In genomic region chr3:182862159-182862860, GRCh38 we compare ENCODE assay signal across 16 cellular contexts.
DNase-seq lines count a peak whose midpoint lies in the region; ATAC-seq lines count a peak whose summit lies in the region.
"Had no signal": no experiment of that assay in that cellular context is flagged by ENCODE, and none has a peak within 500 bp of the region (broad histone marks: within the 10 kb centered on the region; RNA-seq: fewer than 3 reads in every experiment).

No MANE protein-coding gene starts in this region.

- peaks cover 2% of the 10 kb centered on the region for H3K9me3 Mint-ChIP-seq in activated CD8-positive, alpha-beta memory T cell treated with anti-CD3 and anti-CD28 coated beads, Interleukin-2, amount 10 ng/mL, durations not matched to agents 7 days and 5 days (ENCODE audit: low read depth)
- H3K9me3 Mint-ChIP-seq in activated T-helper 1 cell treated with anti-CD3 and anti-CD28 coated beads, Interleukin-12 subunit alpha, Interleukin-12 subunit beta, Interleukin-2, Interleukin-4 antibody, amounts not matched to agents 30 ng/mL and 10 ng/mL and 1 ng/mL, durations not matched to agents 14 hours and 24 hours and 36 hours = no peaks in the 10 kb centered on the region

- intact Hi-C loops in activated T-helper 1 cell treated with anti-CD3 and anti-CD28 coated beads, Interleukin-12 subunit alpha, Interleukin-12 subunit beta, Interleukin-2, Interleukin-4 antibody, amounts not matched to agents 30 ng/mL and 10 ng/mL and 1 ng/mL, durations not matched to agents 14 hours and 24 hours and 36 hours (cut with micrococcal nuclease) = loop anchor here (2.0 kb wide), 1 partner anchor 68 kb away; no protein-coding TSS in a partner anchor
- intact Hi-C loops in left colon (cut with DNase I, micrococcal nuclease) = no loop called here

- peak overlapping the region; percentile 77 for H3K27ac Mint-ChIP-seq in activated CD8-positive, alpha-beta memory T cell treated with anti-CD3 and anti-CD28 coated beads, Interleukin-2, amount 10 ng/mL, durations not matched to agents 7 days and 5 days
- H3K27ac Mint-ChIP-seq in activated T-helper 1 cell treated with anti-CD3 and anti-CD28 coated beads, Interleukin-12 subunit alpha, Interleukin-12 subunit beta, Interleukin-2, Interleukin-4 antibody, amounts not matched to agents 30 ng/mL and 10 ng/mL and 1 ng/mL, durations not matched to agents 14 hours and 24 hours and 36 hours = peak overlapping the region; percentile 81

- peaks cover 33% of the 10 kb centered on the region for H3K4me1 Mint-ChIP-seq in activated CD8-positive, alpha-beta memory T cell treated with anti-CD3 and anti-CD28 coated beads, Interleukin-2, amount 10 ng/mL, durations not matched to agents 7 days and 5 days
- peaks cover 29% of the 10 kb centered on the region for H3K4me1 Mint-ChIP-seq in activated T-helper 1 cell treated with anti-CD3 and anti-CD28 coated beads, Interleukin-12 subunit alpha, Interleukin-12 subunit beta, Interleukin-2, Interleukin-4 antibody, amounts not matched to agents 30 ng/mL and 10 ng/mL and 1 ng/mL, durations not matched to agents 14 hours and 24 hours and 36 hours (ENCODE audit: low read depth)

- DNase-seq in activated CD8-positive, alpha-beta memory T cell treated with anti-CD3 and anti-CD28 coated beads, Interleukin-2, amount 10 ng/mL, durations not matched to agents 7 days and 5 days = no peak
- no peak for DNase-seq in activated CD8-positive, alpha-beta memory T cell treated with anti-CD3 and anti-CD28 coated beads for 24 hours
- DNase-seq in NCI-H146 (lab: John Stamatoyannopoulos, UW) (peak; percentile 55), left colon (no peak), SKM-1 treated with dmso at 0.1 percent for 144 hours (lab: John Stamatoyannopoulos, UW; ENCODE audit: unreplicated experiment) (no peak), AG08395 (ENCODE audit: low spot score) (no peak), GF-D8 (lab: John Stamatoyannopoulos, UW) (no peak)
- no peak for DNase-seq in activated T-helper 1 cell treated with anti-CD3 and anti-CD28 coated beads, Interleukin-12 subunit alpha, Interleukin-12 subunit beta, Interleukin-2, Interleukin-4 antibody, amounts not matched to agents 30 ng/mL and 10 ng/mL and 1 ng/mL, durations not matched to agents 14 hours and 24 hours and 36 hours (ENCODE audit: low spot score)
- DNase-seq: C1 segment of cervical spinal cord, DMS 273 treated with DMSO at 0.1 percent for 48 hours, GDM1, NCI-H1105 treated with DMSO at 0.1 percent for 48 hours, NCI-H187 treated with DMSO at 0.1 percent for 48 hours, NCI-H2171, NCI-H446 treated with DMSO at 0.1 percent for 48 hours had no signal

- peak overlapping the region; percentile 29 for H3K4me3 Mint-ChIP-seq in activated CD8-positive, alpha-beta memory T cell treated with anti-CD3 and anti-CD28 coated beads, Interleukin-2, amount 10 ng/mL, durations not matched to agents 7 days and 5 days
- peak overlapping the region; percentile 50 for H3K4me3 Mint-ChIP-seq in activated T-helper 1 cell treated with anti-CD3 and anti-CD28 coated beads, Interleukin-12 subunit alpha, Interleukin-12 subunit beta, Interleukin-2, Interleukin-4 antibody, amounts not matched to agents 30 ng/mL and 10 ng/mL and 1 ng/mL, durations not matched to agents 14 hours and 24 hours and 36 hours

- H3K36me3 Mint-ChIP-seq in activated CD8-positive, alpha-beta memory T cell treated with anti-CD3 and anti-CD28 coated beads, Interleukin-2, amount 10 ng/mL, durations not matched to agents 7 days and 5 days = peaks cover 42% of the 10 kb centered on the region
- H3K36me3 Mint-ChIP-seq in activated T-helper 1 cell treated with anti-CD3 and anti-CD28 coated beads, Interleukin-12 subunit alpha, Interleukin-12 subunit beta, Interleukin-2, Interleukin-4 antibody, amounts not matched to agents 30 ng/mL and 10 ng/mL and 1 ng/mL, durations not matched to agents 14 hours and 24 hours and 36 hours (ENCODE audit: low read depth) = peaks cover 34% of the 10 kb centered on the region

- no peaks in the 10 kb centered on the region for H3K27me3 Mint-ChIP-seq in activated CD8-positive, alpha-beta memory T cell treated with anti-CD3 and anti-CD28 coated beads, Interleukin-2, amount 10 ng/mL, durations not matched to agents 7 days and 5 days
- no peaks in the 10 kb centered on the region for H3K27me3 Mint-ChIP-seq in activated T-helper 1 cell treated with anti-CD3 and anti-CD28 coated beads, Interleukin-12 subunit alpha, Interleukin-12 subunit beta, Interleukin-2, Interleukin-4 antibody, amounts not matched to agents 30 ng/mL and 10 ng/mL and 1 ng/mL, durations not matched to agents 14 hours and 24 hours and 36 hours (ENCODE audit: insufficient read depth)

- CTCF ChIA-PET in activated CD8-positive, alpha-beta memory T cell treated with anti-CD3 and anti-CD28 coated beads, Interleukin-2, amount 10 ng/mL, durations not matched to agents 7 days and 5 days (lab: Charles Lee) = interaction anchor here (1.1 kb wide), 1 partner anchor 148 kb away, joined by 6 read pairs; no protein-coding TSS in a partner anchor

- ATAC-seq in activated CD8-positive, alpha-beta memory T cell treated with anti-CD3 and anti-CD28 coated beads, Interleukin-2, amount 10 ng/mL, durations not matched to agents 7 days and 5 days = peak; percentile 71
- ATAC-seq in left colon = peak; percentile 46
- ATAC-seq: A549 had no signal
